ENCODE assay signal across 1 cellular context in genomic region chr14:32201196-32201815, GRCh38.
TF ChIP-seq lines count a peak whose summit lies in the region.

No MANE protein-coding gene starts in this region.

TF ChIP-seq in K562, 482 proteins besides CTCF, POLR2A, EP300 and RAD21 (continued from another document and continues in another):
- peak; percentile 57; the same call in 1 of the 2 replicates for TF ChIP-seq MGA (IDR thresholded peaks at IDR 0.05)
- no peak for TF ChIP-seq FOS (IDR thresholded peaks at IDR 0.05; ENCODE audit: extremely low read depth, insufficient read length)
- no peak for TF ChIP-seq ZBTB40 (IDR thresholded peaks at IDR 0.05)
- no peak for TF ChIP-seq ZBTB40 (CRISPR knock-in tag; IDR thresholded peaks at IDR 0.05)
- TF ChIP-seq MLX (CRISPR knock-in tag; conservative IDR thresholded peaks at IDR 0.05): no peak
- no peak for TF ChIP-seq CEBPG (CRISPR knock-in tag; IDR thresholded peaks at IDR 0.05)
- no peak for TF ChIP-seq CEBPG (tag; conservative IDR thresholded peaks at IDR 0.05 in 1 of 2, IDR thresholded peaks at IDR 0.05 in 1 of 2)
- no peak for TF ChIP-seq SNIP1 (IDR thresholded peaks at IDR 0.05; ENCODE audit: low read depth)
- TF ChIP-seq ZNF766 (CRISPR knock-in tag; conservative IDR thresholded peaks at IDR 0.05): no peak
- no peak for TF ChIP-seq ZNF444 (CRISPR knock-in tag; IDR thresholded peaks at IDR 0.05)
- TF ChIP-seq ZBTB12 (CRISPR knock-in tag; IDR thresholded peaks at IDR 0.05): no peak
- no peak for TF ChIP-seq ASH1L (IDR thresholded peaks at IDR 0.05; ENCODE audit: borderline replicate concordance, low read depth, partially characterized antibody)
- no peak for TF ChIP-seq CBX8 (IDR thresholded peaks at IDR 0.05; ENCODE audit: borderline replicate concordance, extremely low read depth, low read depth, low read length, poor library complexity, severe bottlenecking)
- no peak for TF ChIP-seq DNMT1 (IDR thresholded peaks at IDR 0.05)
- no peak for TF ChIP-seq KHSRP (IDR thresholded peaks at IDR 0.05)
- no peak for TF ChIP-seq RNF2 (IDR thresholded peaks at IDR 0.05)
- TF ChIP-seq CBX3 (IDR thresholded peaks at IDR 0.05; ENCODE audit: borderline replicate concordance in 1 of 2, low read length in 2 of 2): no peak
- TF ChIP-seq NFIC (IDR thresholded peaks at IDR 0.05): peak; percentile 53
- TF ChIP-seq ZFX (CRISPR knock-in tag; IDR thresholded peaks at IDR 0.05): peak; percentile 63; the same call in 1 of the 2 replicates
- TF ChIP-seq SOX6 (IDR thresholded peaks at IDR 0.05): no peak
- TF ChIP-seq CHD4 (IDR thresholded peaks at IDR 0.05; ENCODE audit: insufficient read depth, insufficient replicate concordance, low read depth, low read length, poor library complexity, severe bottlenecking): no peak
- TF ChIP-seq TOE1 (IDR thresholded peaks at IDR 0.05; ENCODE audit: borderline replicate concordance): no peak
- TF ChIP-seq TOE1 (CRISPR knock-in tag; IDR thresholded peaks at IDR 0.05; ENCODE audit: borderline replicate concordance, low read depth): no peak
- TF ChIP-seq KAT2B (IDR thresholded peaks at IDR 0.05; ENCODE audit: low read depth, low read length): no peak
- TF ChIP-seq XRCC4 (IDR thresholded peaks at IDR 0.05; ENCODE audit: extremely low read depth, insufficient read depth, insufficient read length): no peak
- no peak for TF ChIP-seq HNRNPH1 (optimal IDR thresholded peaks at IDR 0.05; ENCODE audit: low read depth, low read length)
- TF ChIP-seq HDAC2 (IDR thresholded peaks at IDR 0.05): no peak; the same call in 1 of the 2 replicates
- no peak for TF ChIP-seq ZNF707 (CRISPR knock-in tag; conservative IDR thresholded peaks at IDR 0.05)
- TF ChIP-seq TAF1 (IDR thresholded peaks at IDR 0.05; ENCODE audit: control insufficient read depth, extremely low read depth, insufficient read depth, low read length, severe bottlenecking): no peak
- no peak for TF ChIP-seq ATF4 (CRISPR knock-in tag; IDR thresholded peaks at IDR 0.05)
- TF ChIP-seq ZNF347 (CRISPR knock-in tag; IDR thresholded peaks at IDR 0.05; ENCODE audit: low read depth): no peak
- no peak for TF ChIP-seq ATF1 (CRISPR knock-in tag; IDR thresholded peaks at IDR 0.05)
- no peak for TF ChIP-seq ATF1 (tag; IDR thresholded peaks at IDR 0.05)
- peak in 1 of 2 experiments; percentile 5; a peak in 1 of 4 replicates for TF ChIP-seq RCOR1 (IDR thresholded peaks at IDR 0.05; ENCODE audit: borderline replicate concordance in 1 of 2, low read depth in 2 of 2, low read length in 2 of 2)
- TF ChIP-seq SRSF1 (IDR thresholded peaks at IDR 0.05; ENCODE audit: low read depth, low read length): no peak
- TF ChIP-seq STAT5B (CRISPR knock-in tag; IDR thresholded peaks at IDR 0.05): no peak
- TF ChIP-seq ZNF75A (CRISPR knock-in tag; IDR thresholded peaks at IDR 0.05): no peak
- TF ChIP-seq E2F3 (CRISPR knock-in tag; IDR thresholded peaks at IDR 0.05): no peak
- no peak for TF ChIP-seq THAP7 (CRISPR knock-in tag; IDR thresholded peaks at IDR 0.05)
- no peak for TF ChIP-seq MCM2 (IDR thresholded peaks at IDR 0.05; ENCODE audit: low read depth)
- TF ChIP-seq L3MBTL2 (IDR thresholded peaks at IDR 0.05): peak; percentile 28; the same call in 1 of the 2 replicates
